In the genomic region with DNA sequence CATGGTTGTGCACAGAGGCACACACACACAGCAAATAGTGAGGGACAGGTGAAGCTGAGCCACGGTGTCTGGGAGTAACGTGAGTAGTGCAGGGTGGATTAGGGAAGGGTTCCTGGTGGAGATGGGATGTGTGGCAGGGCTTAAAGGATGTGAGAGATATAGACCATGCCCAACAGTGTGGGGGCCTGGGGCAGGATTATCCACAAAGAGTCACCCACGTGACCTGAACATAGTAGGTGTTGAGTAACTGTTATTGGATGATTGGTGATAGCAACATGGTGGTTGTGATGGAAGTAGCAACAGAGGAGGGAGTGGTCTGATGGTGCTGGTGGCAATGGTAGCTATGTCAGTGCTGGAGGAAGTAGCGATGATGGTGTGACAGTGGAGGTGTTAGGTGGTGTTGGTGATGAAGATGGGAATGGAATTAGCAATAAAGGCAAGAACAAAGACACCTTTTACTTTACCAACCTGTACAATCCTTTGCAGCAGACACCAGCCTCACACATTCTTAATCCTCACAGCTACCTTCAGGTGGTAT, we compare ENCODE assay signal across 18 cellular contexts.
"Had no signal": no experiment of that assay in that cellular context is flagged by ENCODE, and none has a peak within 500 bp of the region (broad histone marks: within the 10 kb centered on the region; RNA-seq: fewer than 3 reads in every experiment).

No MANE protein-coding gene starts in this region.

- H3K27ac ChIP-seq: coronary artery, foreskin keratinocyte, left lung, parathyroid adenoma, suprapubic skin, upper lobe of left lung had no signal

- FAIRE-seq: endothelial cell of umbilical vein, islet of Langerhans had no signal

- H3K4me1 Mint-ChIP-seq: activated CD8-positive, alpha-beta memory T cell treated with anti-CD3 and anti-CD28 coated beads, Interleukin-2, amount 10 ng/mL, durations not matched to agents 7 days and 5 days; T-helper 17 cell had no signal

- H3K27me3 Mint-ChIP-seq: activated naive CD8-positive, alpha-beta T cell had no signal

- H3K36me3 Mint-ChIP-seq: activated CD8-positive, alpha-beta memory T cell treated with anti-CD3 and anti-CD28 coated beads, Interleukin-2, amount 10 ng/mL, durations not matched to agents 7 days and 5 days; activated naive CD8-positive, alpha-beta T cell had no signal

- DNase-seq: activated CD4-positive, CD25-positive, alpha-beta regulatory T cell; activated CD8-positive, alpha-beta memory T cell treated with anti-CD3 and anti-CD28 coated beads, Interleukin-2, amount 10 ng/mL, durations not matched to agents 7 days and 5 days; activated gamma-delta T cell; activated T-cell treated with anti-CD3 and anti-CD28 coated beads, Interleukin-2, amount 50 U/mL, for 4 hours; anterior cingulate cortex; effector CD4-positive, alpha-beta T cell; foreskin keratinocyte; head of caudate nucleus; stimulated activated naive CD8-positive, alpha-beta T cell treated with anti-CD3 and anti-CD28 coated beads, Interleukin-15, Interleukin-2, amounts not matched to agents 100 U/mL and 50 U/mL, for 24 hours; T-helper 17 cell; upper lobe of left lung had no signal

- H3K4me3 Mint-ChIP-seq: activated CD8-positive, alpha-beta memory T cell treated with anti-CD3 and anti-CD28 coated beads, Interleukin-2, amount 10 ng/mL, durations not matched to agents 7 days and 5 days; activated naive CD8-positive, alpha-beta T cell; activated T-cell treated with anti-CD3 and anti-CD28 coated beads, Interleukin-2, amount 50 U/mL, for 4 hours; T-helper 17 cell had no signal

- H3K9me3 Mint-ChIP-seq: activated T-cell treated with anti-CD3 and anti-CD28 coated beads, Interleukin-2, amount 50 U/mL, for 4 hours had no signal

- H3K27ac Mint-ChIP-seq: activated CD8-positive, alpha-beta memory T cell treated with anti-CD3 and anti-CD28 coated beads, Interleukin-2, amount 10 ng/mL, durations not matched to agents 7 days and 5 days; activated naive CD8-positive, alpha-beta T cell; T-helper 17 cell had no signal

- ATAC-seq: activated CD8-positive, alpha-beta memory T cell treated with anti-CD3 and anti-CD28 coated beads, Interleukin-2, amount 10 ng/mL, durations not matched to agents 7 days and 5 days; activated T-cell treated with anti-CD3 and anti-CD28 coated beads, Interleukin-2, amount 50 U/mL, for 4 hours; foreskin keratinocyte; left lung; stimulated activated naive CD8-positive, alpha-beta T cell treated with anti-CD3 and anti-CD28 coated beads, Interleukin-15, Interleukin-2, amounts not matched to agents 100 U/mL and 50 U/mL, for 24 hours; T-helper 17 cell had no signal
